8 cellular contexts compared by ENCODE assay signal in the genomic region with DNA sequence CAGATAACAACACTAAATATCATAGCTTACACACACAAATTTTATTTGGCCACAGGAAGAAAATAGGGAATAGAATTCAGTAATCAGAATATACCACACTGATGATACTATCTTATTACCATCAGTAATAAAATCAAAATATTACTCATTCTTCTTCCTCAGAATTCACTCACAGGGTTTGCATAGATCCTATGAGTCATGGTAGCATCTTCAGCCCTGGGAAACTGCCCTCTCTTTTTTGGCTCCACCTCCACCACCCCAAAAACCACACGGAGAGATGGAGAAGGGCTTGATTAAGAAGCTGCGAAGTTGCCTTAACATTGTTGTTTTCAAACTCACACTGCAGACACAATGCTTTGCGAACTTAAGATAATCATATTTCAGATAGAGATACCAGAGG.
DNase-seq lines count a peak whose midpoint lies in the region; ATAC-seq and TF ChIP-seq lines count a peak whose summit lies in the region.
"Had no signal": no experiment of that assay in that cellular context is flagged by ENCODE, and none has a peak within 500 bp of the region (broad histone marks: within the 10 kb centered on the region; RNA-seq: fewer than 3 reads in every experiment).

No MANE protein-coding gene starts in this region.

- no peaks in the 10 kb centered on the region for H3K9me3 ChIP-seq in gastroesophageal sphincter

- POLR2A ChIA-PET in activated CD4-positive, alpha-beta memory T cell treated with anti-CD3 and anti-CD28 coated beads, Interleukin-2, amount 10 ng/mL, durations not matched to agents 7 days and 5 days (lab: Charles Lee): interaction anchor here (1.2 to 2.2 kb wide), 9 partner anchors 9 to 158 kb away, joined by 3 to 10 read pairs (median 4); partner anchors contain the start of gene AHR

- H3K27ac ChIP-seq in foreskin keratinocyte (peak overlapping the region; percentile 93), gastroesophageal sphincter (no peak overlapping the region)

- peaks cover 2% of the 10 kb centered on the region for H3K36me3 Mint-ChIP-seq in activated CD4-positive, alpha-beta memory T cell treated with anti-CD3 and anti-CD28 coated beads, Interleukin-2, amount 10 ng/mL, durations not matched to agents 7 days and 5 days (ENCODE audit: low read depth)

- peak; percentile 82 for ATAC-seq in foreskin keratinocyte
- ATAC-seq in gastroesophageal sphincter: no peak
- no peak for ATAC-seq in GM18498 (IDR thresholded peaks at IDR 0.05; ENCODE audit: unreplicated experiment)

- CTCF ChIA-PET in activated CD4-positive, alpha-beta memory T cell treated with anti-CD3 and anti-CD28 coated beads, Interleukin-2, amount 10 ng/mL, durations not matched to agents 7 days and 5 days (lab: Charles Lee): interaction anchor here (0.5 to 2.0 kb wide), 4 partner anchors 9 to 171 kb away, joined by 3 to 6 read pairs (median 4); no protein-coding TSS in a partner anchor

- TF ChIP-seq POLR2A in gastroesophageal sphincter (IDR thresholded peaks at IDR 0.05): no peak

- peaks cover 46% of the 10 kb centered on the region for H3K4me1 Mint-ChIP-seq in activated CD4-positive, alpha-beta memory T cell treated with anti-CD3 and anti-CD28 coated beads, Interleukin-2, amount 10 ng/mL, durations not matched to agents 7 days and 5 days

- peak; percentile 73 for DNase-seq in HT1080 (ENCODE audit: low read depth)
- DNase-seq in activated CD4-positive, alpha-beta memory T cell treated with anti-CD3 and anti-CD28 coated beads, Interleukin-2, amount 10 ng/mL, durations not matched to agents 7 days and 5 days: peak; percentile 78
- DNase-seq in foreskin keratinocyte: peak; percentile 35 to 65
- DNase-seq in stimulated activated CD8-positive, alpha-beta memory T cell treated with anti-CD3 and anti-CD28 coated beads, Interleukin-7, amount 100 ng/mL, for 48 hours (ENCODE audit: extremely low read depth in 1 of 2, low read depth in 1 of 2): peak; percentile 38 to 64
- DNase-seq in DMS 273 (lab: John Stamatoyannopoulos, UW; ENCODE audit: unreplicated experiment): no peak
- DNase-seq: left cardiac atrium had no signal

- H3K4me3 Mint-ChIP-seq in activated CD4-positive, alpha-beta memory T cell treated with anti-CD3 and anti-CD28 coated beads, Interleukin-2, amount 10 ng/mL, durations not matched to agents 7 days and 5 days: peak overlapping the region; percentile 18

- TF ChIP-seq CTCF in foreskin keratinocyte (conservative IDR thresholded peaks at IDR 0.05) (no peak), gastroesophageal sphincter (IDR thresholded peaks at IDR 0.05) (no peak)

- peaks cover 1% of the 10 kb centered on the region for H3K27me3 Mint-ChIP-seq in activated CD4-positive, alpha-beta memory T cell treated with anti-CD3 and anti-CD28 coated beads, Interleukin-2, amount 10 ng/mL, durations not matched to agents 7 days and 5 days

- H3K4me3 ChIP-seq in gastroesophageal sphincter: no peak overlapping the region

- no peaks in the 10 kb centered on the region for H3K36me3 ChIP-seq in gastroesophageal sphincter

- H3K27me3 ChIP-seq in foreskin keratinocyte (no peaks in the 10 kb centered on the region), gastroesophageal sphincter (no peaks in the 10 kb centered on the region)

- H3K4me1 ChIP-seq in foreskin keratinocyte (peaks cover 31% of the 10 kb centered on the region), gastroesophageal sphincter (no peaks in the 10 kb centered on the region)

- H3K27ac Mint-ChIP-seq in activated CD4-positive, alpha-beta memory T cell treated with anti-CD3 and anti-CD28 coated beads, Interleukin-2, amount 10 ng/mL, durations not matched to agents 7 days and 5 days: peak overlapping the region; percentile 72

- no peaks in the 10 kb centered on the region for H3K9me3 Mint-ChIP-seq in activated CD4-positive, alpha-beta memory T cell treated with anti-CD3 and anti-CD28 coated beads, Interleukin-2, amount 10 ng/mL, durations not matched to agents 7 days and 5 days

- 56 to 100% methylated on average over 1 to 3 of the region's 3 CpGs for WGBS in gastroesophageal sphincter (ENCODE audit: low coverage in 1 of 2), 2 donors

- TF ChIP-seq EP300 in gastroesophageal sphincter (IDR thresholded peaks at IDR 0.05): no peak
